14 cellular contexts compared by ENCODE assay signal in the genomic region with DNA sequence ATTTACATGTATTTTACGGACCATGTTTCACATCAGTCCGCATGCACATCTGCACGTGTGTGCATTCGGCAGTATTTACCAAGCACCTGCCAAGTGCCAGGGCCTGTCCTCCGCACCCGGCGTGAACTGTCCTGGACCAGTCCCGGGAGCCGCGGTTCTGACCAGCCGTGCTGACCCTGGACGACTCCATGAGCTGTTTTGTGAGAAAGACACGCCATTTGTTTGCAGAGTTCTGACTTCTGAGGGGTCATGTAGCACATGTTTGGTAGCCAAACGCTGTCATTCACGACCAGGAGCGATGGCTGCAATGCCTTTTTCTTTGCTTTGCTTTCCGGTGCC. TPM values are rescaled to one million over a fixed set of nuclear protein-coding genes. Genes with fewer than 3 reads are reported as not detected.
DNase-seq lines count a peak whose midpoint lies in the region; ATAC-seq and TF ChIP-seq lines count a peak whose summit lies in the region.
"Had no signal": no experiment of that assay in that cellular context is flagged by ENCODE, and none has a peak within 500 bp of the region (broad histone marks: within the 10 kb centered on the region; RNA-seq: fewer than 3 reads in every experiment).

No MANE protein-coding gene starts in this region.

- no peak overlapping the region for H3K27ac ChIP-seq in endodermal cell (ENCODE audit: low read depth, low read length)
- H3K27ac ChIP-seq in psoas muscle = no peak overlapping the region
- H3K27ac ChIP-seq: upper lobe of left lung had no signal

- peaks cover 34% of the 10 kb centered on the region for H3K4me1 Mint-ChIP-seq in activated CD4-positive, alpha-beta T cell treated with anti-CD3 and anti-CD28 coated beads, Interleukin-2, amount 10 ng/mL, durations not matched to agents 7 days and 5 days
- H3K4me1 Mint-ChIP-seq in endodermal cell = peaks cover 23% of the 10 kb centered on the region

- H3K4me3 ChIP-seq in NT2/D1 (ENCODE audit: insufficient read length, low read depth) (peak overlapping the region; percentile 42), endodermal cell (ENCODE audit: low read length) (no peak overlapping the region), psoas muscle (peak overlapping the region; percentile 46)
- H3K4me3 ChIP-seq: K562, upper lobe of left lung had no signal

- no peaks in the 10 kb centered on the region for H3K36me3 ChIP-seq in NT2/D1 (ENCODE audit: insufficient read depth, insufficient read length, low read length)
- no peaks in the 10 kb centered on the region for H3K36me3 ChIP-seq in endodermal cell (ENCODE audit: control insufficient read depth, insufficient read depth, low read length)
- no peaks in the 10 kb centered on the region for H3K36me3 ChIP-seq in psoas muscle (ENCODE audit: insufficient read depth in 1 of 2, low read depth in 1 of 2)
- H3K36me3 ChIP-seq: upper lobe of left lung had no signal

- H3K36me3 Mint-ChIP-seq in activated CD4-positive, alpha-beta T cell treated with anti-CD3 and anti-CD28 coated beads, Interleukin-2, amount 10 ng/mL, durations not matched to agents 7 days and 5 days (ENCODE audit: low read depth) = peaks cover 17% of the 10 kb centered on the region
- H3K36me3 Mint-ChIP-seq in endodermal cell (ENCODE audit: low read depth) = no peaks in the 10 kb centered on the region

- H3K4me1 ChIP-seq in NT2/D1 (ENCODE audit: insufficient read depth, insufficient read length) (peaks cover 17% of the 10 kb centered on the region), endodermal cell (ENCODE audit: control insufficient read depth, insufficient read depth, low read length) (peaks cover 5% of the 10 kb centered on the region), psoas muscle (peaks cover 24% of the 10 kb centered on the region)

- H3K27me3 Mint-ChIP-seq in activated CD4-positive, alpha-beta T cell treated with anti-CD3 and anti-CD28 coated beads, Interleukin-2, amount 10 ng/mL, durations not matched to agents 7 days and 5 days = peaks cover 87% of the 10 kb centered on the region
- H3K27me3 Mint-ChIP-seq in endodermal cell (ENCODE audit: insufficient read depth) = peaks cover 97% of the 10 kb centered on the region

- no peak for ATAC-seq in psoas muscle
- ATAC-seq: K562 had no signal

- intact Hi-C loops in psoas muscle (cut with DNase I) = no loop called here

- POLR2A ChIA-PET in activated CD4-positive, alpha-beta T cell treated with anti-CD3 and anti-CD28 coated beads, Interleukin-2, amount 10 ng/mL, durations not matched to agents 7 days and 5 days (lab: Charles Lee) = no interaction called here

- no peak for TF ChIP-seq CTCF in endodermal cell (conservative IDR thresholded peaks at IDR 0.05)
- no peak for TF ChIP-seq CTCF in psoas muscle (IDR thresholded peaks at IDR 0.05)

- peak overlapping the region; percentile 81 for H3K27ac Mint-ChIP-seq in activated CD4-positive, alpha-beta T cell treated with anti-CD3 and anti-CD28 coated beads, Interleukin-2, amount 10 ng/mL, durations not matched to agents 7 days and 5 days
- H3K27ac Mint-ChIP-seq in endodermal cell = no peak overlapping the region

- peak overlapping the region; percentile 60 for H3K4me3 Mint-ChIP-seq in activated CD4-positive, alpha-beta T cell treated with anti-CD3 and anti-CD28 coated beads, Interleukin-2, amount 10 ng/mL, durations not matched to agents 7 days and 5 days
- H3K4me3 Mint-ChIP-seq in endodermal cell = peak overlapping the region; percentile 45

- H3K27me3 ChIP-seq in NT2/D1 (ENCODE audit: insufficient read depth, insufficient read length) (peaks cover 96% of the 10 kb centered on the region), endodermal cell (ENCODE audit: control insufficient read depth, insufficient read depth, low read length, poor library complexity, severe bottlenecking) (peaks cover 100% of the 10 kb centered on the region), psoas muscle (ENCODE audit: insufficient read depth in 3 of 3, low read length in 2 of 3) (peaks cover 0 to 98% (median 63%) of the 10 kb centered on the region in 3 donors)

- 27 to 29% methylated on average over 9 to 17 of the region's 17 CpGs for WGBS in endodermal cell (ENCODE audit: insufficient coverage in 1 of 2, insufficient read length in 1 of 2), 2 experiments
- WGBS in psoas muscle, 3 donors = 15 to 26% (median 25%) methylated on average over 17 of the region's 17 CpGs

- H3K9me3 ChIP-seq in NT2/D1 (ENCODE audit: insufficient read depth, low read length) = no peaks in the 10 kb centered on the region
- H3K9me3 ChIP-seq in endodermal cell (ENCODE audit: control insufficient read depth, low read length) = no peaks in the 10 kb centered on the region
- no peaks in the 10 kb centered on the region for H3K9me3 ChIP-seq in psoas muscle
- H3K9me3 ChIP-seq: upper lobe of left lung had no signal

- no peak for DNase-seq in activated CD4-positive, alpha-beta T cell treated with anti-CD3 and anti-CD28 coated beads, Interleukin-2, amount 10 ng/mL, durations not matched to agents 7 days and 5 days
- DNase-seq in activated CD4-positive, alpha-beta T cell treated with anti-CD3 and anti-CD28 coated beads for 1 hour = no peak
- no peak for DNase-seq in NT2/D1 (ENCODE audit: low read depth, low spot score)
- DNase-seq in endodermal cell = peak; percentile 46
- no peak for DNase-seq in psoas muscle
- no peak for DNase-seq in NCI-H1694 (lab: John Stamatoyannopoulos, UW)
- DNase-seq in activated CD8-positive, alpha-beta memory T cell treated with anti-CD3 and anti-CD28 coated beads, Interleukin-2, amount 50 U/mL, for 48 hours = no peak
- DNase-seq in hypothalamus (lab: John Stamatoyannopoulos, UW) = no peak
- DNase-seq: activated CD8-positive, alpha-beta memory T cell treated with anti-CD3 and anti-CD28 coated beads for 24 hours; T-helper 9 cell had no signal

- no peaks in the 10 kb centered on the region for H3K9me3 Mint-ChIP-seq in activated CD4-positive, alpha-beta T cell treated with anti-CD3 and anti-CD28 coated beads, Interleukin-2, amount 10 ng/mL, durations not matched to agents 7 days and 5 days
- no peaks in the 10 kb centered on the region for H3K9me3 Mint-ChIP-seq in endodermal cell

- CTCF ChIA-PET in activated CD4-positive, alpha-beta T cell treated with anti-CD3 and anti-CD28 coated beads, Interleukin-2, amount 10 ng/mL, durations not matched to agents 7 days and 5 days (lab: Charles Lee) = interaction anchor here (1.5 kb wide), 1 partner anchor 105 kb away, joined by 4 read pairs; no protein-coding TSS in a partner anchor

- H3K9ac ChIP-seq in NT2/D1 (ENCODE audit: insufficient read length, low read depth) = peak overlapping the region; percentile 54
- H3K9ac ChIP-seq in endodermal cell (ENCODE audit: extremely low read depth, low read length, poor library complexity, severe bottlenecking) = no peak overlapping the region

RNA-seq across cellular contexts. Expression of gene OLIG2, which starts 3.3 kb away (rescaled TPM):
- total RNA-seq in activated CD4-positive, alpha-beta T cell treated with anti-CD3 and anti-CD28 coated beads, Interleukin-2, amount 10 ng/mL, durations not matched to agents 7 days and 5 days = not detected
- total RNA-seq in endodermal cell (under 1 TPM in 1 of 2 donors, not detected in 1; 0.53 TPM), psoas muscle (under 1 TPM in 3 of 4 donors, not detected in 1; 0.08 to 0.22 (median 0.21) TPM)
- 2.7 TPM for polyA plus RNA-seq in endodermal cell (2013, experiment 1 of 2)
- 2.9 TPM for polyA plus RNA-seq in endodermal cell (2013, experiment 2 of 2)
- polyA plus RNA-seq in psoas muscle = under 1 TPM in 1 of 3 donors, not detected in 2; 0.03 TPM
- total RNA-seq: K562, mesenteric fat pad, NCI-H460, upper lobe of left lung had no signal
- polyA plus RNA-seq: K562 had no signal

RNA-seq across cellular contexts. Expression of gene OLIG1, which starts 47.5 kb away (rescaled TPM):
- total RNA-seq in activated CD4-positive, alpha-beta T cell treated with anti-CD3 and anti-CD28 coated beads, Interleukin-2, amount 10 ng/mL, durations not matched to agents 7 days and 5 days = not detected
- total RNA-seq in endodermal cell = under 1 TPM in 1 of 2 donors, not detected in 1; 0.48 TPM
- 2.7 TPM for polyA plus RNA-seq in endodermal cell (2013, experiment 1 of 2)
- 3.6 TPM for polyA plus RNA-seq in endodermal cell (2013, experiment 2 of 2)
- 1 to 10 TPM in 1 of 4 donors, under 1 TPM in 2, not detected in 1; 0.10 to 3.4 (median 0.44) TPM for total RNA-seq in psoas muscle
- under 1 TPM; 0.07 to 0.74 (median 0.23) TPM for polyA plus RNA-seq in psoas muscle
- total RNA-seq: K562, mesenteric fat pad, NCI-H460 had no signal
- polyA plus RNA-seq: K562 had no signal
